Comparison of ENCODE assay signal across 30 cellular contexts in the genomic region with DNA sequence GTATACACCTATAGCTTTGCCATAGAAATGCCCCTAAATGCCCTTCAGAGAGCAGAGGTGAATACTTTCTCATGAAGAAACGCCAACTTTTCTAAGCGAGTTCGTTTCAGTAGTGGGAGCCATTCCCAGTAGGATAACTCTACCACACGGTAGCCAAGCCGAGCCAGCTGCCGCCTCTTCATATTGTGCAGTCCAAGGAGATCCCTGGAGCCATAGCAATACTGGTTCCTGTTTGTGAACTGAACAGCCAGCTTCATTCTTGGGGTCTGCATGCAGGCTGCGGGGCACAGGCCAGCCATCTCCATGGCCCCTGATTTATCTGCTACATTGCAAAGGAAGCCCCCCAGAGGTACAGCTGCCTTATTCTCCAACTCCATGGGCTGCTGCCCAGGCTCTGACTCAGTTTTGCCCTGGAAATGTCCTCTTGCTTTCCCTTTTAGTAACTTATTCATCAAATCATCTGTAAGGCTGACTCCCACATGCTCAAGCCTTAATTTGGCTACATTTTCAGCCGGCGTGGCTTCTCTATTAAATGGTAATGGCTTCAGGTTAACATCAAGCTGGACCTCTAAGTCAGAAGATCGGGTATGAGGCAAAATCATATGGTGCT. TPM values are rescaled to one million over a fixed set of nuclear protein-coding genes. Genes with fewer than 3 reads are reported as not detected.
DNase-seq lines count a peak whose midpoint lies in the region; ATAC-seq, FAIRE-seq and TF ChIP-seq lines count a peak whose summit lies in the region.
"Had no signal": no experiment of that assay in that cellular context is flagged by ENCODE, and none has a peak within 500 bp of the region (broad histone marks: within the 10 kb centered on the region; RNA-seq: fewer than 3 reads in every experiment).

No MANE protein-coding gene starts in this region.

- 0 out of 2 replicates have a peak, but pooled peaks have one; percentile 20 for TF ChIP-seq POLR2A in GM12891 (IDR thresholded peaks at IDR 0.05; ENCODE audit: low read depth, low read length)

- ATAC-seq in GM21528 (IDR thresholded peaks at IDR 0.05; ENCODE audit: low FRiP score, unreplicated experiment) = no peak
- no peak for ATAC-seq in GM19035 (IDR thresholded peaks at IDR 0.05; ENCODE audit: unreplicated experiment)
- ATAC-seq: HCT116, lower lobe of right lung, natural killer cell had no signal

- no peak for FAIRE-seq in GM12891 (lab: Jason Lieb, UNC)
- FAIRE-seq: kidney had no signal

- DNase-seq in GM12891 (ENCODE audit: insufficient read length, low spot score) (no peak), amniotic epithelial cell (ENCODE audit: low read depth) (peak; percentile 26), kidney glomerular epithelial cell (lab: John Stamatoyannopoulos, UW) (peak; percentile 45), stromal cell of bone marrow (ENCODE audit: low read depth) (peak; percentile 20), RKO (ENCODE audit: low spot score) (no peak)
- DNase-seq: activated CD4-positive, alpha-beta memory T cell treated with anti-CD3 and anti-CD28 coated beads, Interleukin-2, amount 10 ng/mL, durations not matched to agents 7 days and 5 days; activated CD4-positive, alpha-beta T cell treated with anti-CD3 and anti-CD28 coated beads for 1 hour; activated CD8-positive, alpha-beta memory T cell treated with anti-CD3 and anti-CD28 coated beads, Interleukin-2, amount 50 U/mL, for 48 hours; Caco-2; colonic mucosa; DMS79; effector CD4-positive, alpha-beta T cell; GDM1; heart left ventricle; Karpas-422; kidney; lower lobe of right lung; natural killer cell; NCI-H1417 treated with DMSO at 0.1 percent for 48 hours; NCI-H2081; NCI-H2227 treated with DMSO at 0.1 percent for 48 hours; NCI-H69; occipital lobe; retina; SHP77 treated with DMSO at 0.1 percent for 48 hours; stimulated activated CD4-positive, alpha-beta T cell treated with anti-CD3 and anti-CD28 coated beads, Interleukin-2, amount 100 ng/mL, for 24 hours; thyroid gland had no signal

TF ChIP-seq in GM12891, 5 proteins besides CTCF, POLR2A, EP300 and RAD21:
- TF ChIP-seq POU2F2 (IDR thresholded peaks at IDR 0.05; ENCODE audit: low read depth, low read length) (no peak), PAX5 (IDR thresholded peaks at IDR 0.05; ENCODE audit: insufficient read depth, low read length, severe bottlenecking) (no peak), POLR2AphosphoS5 (IDR thresholded peaks at IDR 0.05; ENCODE audit: low read depth, low read length) (no peak), SPI1 (IDR thresholded peaks at IDR 0.05; ENCODE audit: low read depth, low read length) (no peak), TAF1 (IDR thresholded peaks at IDR 0.05; ENCODE audit: low read depth, low read length) (no peak)
TF ChIP-seq in GM12891: peak in this region for 0.

RNA-seq across cellular contexts. Expression of a gene that starts 12.8 kb away (rescaled TPM):
- polyA plus RNA-seq in GM12891 (2012; ENCODE audit: low read depth, missing spikeins) = 18.1 TPM

RNA-seq across cellular contexts. Expression of a gene that starts 12.8 kb away (rescaled TPM):
- 3.1 TPM for polyA plus RNA-seq in GM12891 (2012; ENCODE audit: low read depth, missing spikeins)

RNA-seq across cellular contexts. Expression of a gene that starts 26.5 kb away (rescaled TPM):
- polyA plus RNA-seq in GM12891 (2012; ENCODE audit: low read depth, missing spikeins) = 0.50 TPM

RNA-seq across cellular contexts. Expression of a gene that starts 57.6 kb away (rescaled TPM):
- polyA plus RNA-seq in GM12891 (2012; ENCODE audit: low read depth, missing spikeins) = 29.7 TPM

Comparison
In these comparisons a context has a peak if more than half of its experiments do, and no peak if none do; other contexts are left out.
1. DNase-seq: peak in amniotic epithelial cell (single experiment), kidney glomerular epithelial cell (single experiment) and stromal cell of bone marrow (single experiment); none in GM12891 (single experiment) and RKO (single experiment).